13 cellular contexts compared by ENCODE assay signal in the genomic region with DNA sequence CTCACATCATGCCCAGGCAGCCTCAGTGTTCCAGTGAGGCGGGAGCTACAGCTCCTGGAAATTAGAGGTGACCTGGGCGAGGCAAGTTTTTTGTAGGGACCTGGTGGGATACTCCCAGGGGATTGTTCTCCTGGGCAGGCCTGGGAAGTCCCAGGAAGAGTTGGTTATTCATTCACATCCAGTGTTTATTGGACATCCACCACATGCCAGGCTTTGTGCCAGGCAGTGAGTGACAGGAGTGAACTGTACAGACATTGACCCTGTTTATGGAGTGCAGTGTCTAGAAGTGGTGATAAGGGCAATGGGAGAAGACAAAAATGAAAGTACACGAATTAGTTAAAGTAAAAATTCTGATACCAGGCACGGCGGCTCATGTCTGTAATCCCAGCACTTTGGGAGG. TPM values are rescaled to one million over a fixed set of nuclear protein-coding genes. Genes with fewer than 3 reads are reported as not detected.
A peak's percentile ranks its signal among the peaks of the same experiment; 100 is the strongest.
DNase-seq lines count a peak whose midpoint lies in the region; ATAC-seq and TF ChIP-seq lines count a peak whose summit lies in the region.
"Had no signal": no experiment of that assay in that cellular context is flagged by ENCODE, and none has a peak within 500 bp of the region (broad histone marks: within the 10 kb centered on the region; RNA-seq: fewer than 3 reads in every experiment).

No MANE protein-coding gene starts in this region.

- peak overlapping the region in 3 of 4 donors; percentile 55 to 74 (median 57) for H3K27ac ChIP-seq in body of pancreas
- no peak overlapping the region for H3K27ac ChIP-seq in testis
- H3K27ac ChIP-seq in Karpas-422 (ENCODE audit: low read length) = no peak overlapping the region
- no peak overlapping the region for H3K27ac ChIP-seq in psoas muscle
- H3K27ac ChIP-seq: PC-9 had no signal

- H2AFZ ChIP-seq in Karpas-422 (ENCODE audit: low read length) = no peak overlapping the region
- H2AFZ ChIP-seq: PC-9 had no signal

- 35 to 54% methylated on average over 5 of the region's 5 CpGs for WGBS in body of pancreas, 2 donors
- WGBS in testis, 2 donors = 63 to 74% methylated on average over 5 of the region's 5 CpGs
- 78 to 85% (median 82%) methylated on average over 5 of the region's 5 CpGs for WGBS in psoas muscle, 3 donors

- H3K36me3 ChIP-seq in body of pancreas (replicated peaks in 1 of 2; ENCODE audit: insufficient read depth in 1 of 2, low read depth in 2 of 2) (no peaks in the 10 kb centered on the region), testis (ENCODE audit: low read depth, missing control alignments) (no peaks in the 10 kb centered on the region), Karpas-422 (ENCODE audit: insufficient read depth, low read length) (no peaks in the 10 kb centered on the region), psoas muscle (ENCODE audit: insufficient read depth in 1 of 2, low read depth in 1 of 2) (no peaks in the 10 kb centered on the region)

- no peaks in the 10 kb centered on the region for H3K9me2 ChIP-seq in Karpas-422 (replicated peaks; ENCODE audit: insufficient read depth, low read length)

- no peak for TF ChIP-seq CTCF in body of pancreas (IDR thresholded peaks at IDR 0.05)
- no peak for TF ChIP-seq CTCF in testis (IDR thresholded peaks at IDR 0.05)
- TF ChIP-seq CTCF in psoas muscle (IDR thresholded peaks at IDR 0.05) = no peak

- H3K4me1 ChIP-seq in body of pancreas (peaks cover 21% of the 10 kb centered on the region), testis (peaks cover 4% of the 10 kb centered on the region), Karpas-422 (ENCODE audit: low read length) (peaks cover 26% of the 10 kb centered on the region), psoas muscle (peaks cover 5% of the 10 kb centered on the region)

- peak; percentile 68 for DNase-seq in LoVo (ENCODE audit: low spot score)
- peak; percentile 33 to 71 (median 57) for DNase-seq in body of pancreas
- DNase-seq in kidney tubule cell (ENCODE audit: low spot score) = peak; percentile 82
- peak; percentile 44 for DNase-seq in testis
- DNase-seq in midbrain (lab: John Stamatoyannopoulos, UW) = no peak
- DNase-seq in Karpas-422 = no peak
- DNase-seq in psoas muscle = no peak
- DNase-seq: EL, HFFc6, NCI-H1092 treated with DMSO at 0.1 percent for 48 hours, NCI-H1694 treated with DMSO at 0.1 percent for 48 hours, PC-9, SHP77 treated with DMSO at 0.1 percent for 48 hours had no signal

- intact Hi-C loops in body of pancreas (cut with DNase I) = loop anchor here (10.0 kb wide), 2 partner anchors 231 to 501 kb away; a partner anchor contains a TSS
- intact Hi-C loops in testis (cut with DNase I; ENCODE audit: low total_unique reads) = no loop called here
- intact Hi-C loops in psoas muscle (cut with DNase I) = loop anchor here (2.0 to 10.0 kb wide), 2 partner anchors 107 to 231 kb away; a partner anchor contains a TSS

- TF ChIP-seq POLR2A in body of pancreas (IDR thresholded peaks at IDR 0.05) (no peak), testis (IDR thresholded peaks at IDR 0.05) (no peak)

- H3K9me3 ChIP-seq in body of pancreas = no peaks in the 10 kb centered on the region
- no peaks in the 10 kb centered on the region for H3K9me3 ChIP-seq in testis
- no peaks in the 10 kb centered on the region for H3K9me3 ChIP-seq in Karpas-422 (ENCODE audit: low read length)
- H3K9me3 ChIP-seq in psoas muscle = no peaks in the 10 kb centered on the region

- no peak overlapping the region for H3K4me2 ChIP-seq in Karpas-422 (ENCODE audit: low read depth, low read length, poor library complexity, severe bottlenecking)
- H3K4me2 ChIP-seq: PC-9 had no signal

- ATAC-seq in body of pancreas (peak; percentile 24), psoas muscle (no peak)

- H3K79me2 ChIP-seq in Karpas-422 (ENCODE audit: low read length) = no peaks in the 10 kb centered on the region

- no peaks in the 10 kb centered on the region for H4K20me1 ChIP-seq in Karpas-422 (ENCODE audit: insufficient read depth, low read depth, low read length)

- H3K27me3 ChIP-seq in body of pancreas (no peaks in the 10 kb centered on the region), testis (no peaks in the 10 kb centered on the region), Karpas-422 (ENCODE audit: low read length) (no peaks in the 10 kb centered on the region), psoas muscle (ENCODE audit: insufficient read depth in 3 of 3, low read length in 2 of 3) (no peaks in the 10 kb centered on the region)

- H3K4me3 ChIP-seq in body of pancreas (no peak overlapping the region), testis (no peak overlapping the region), Karpas-422 (ENCODE audit: low read length) (no peak overlapping the region), psoas muscle (no peak overlapping the region)
- H3K4me3 ChIP-seq: PC-9 had no signal

- no peak overlapping the region for H3K9ac ChIP-seq in Karpas-422 (ENCODE audit: low read length)

RNA-seq across cellular contexts. Expression of a gene that starts 29.4 kb away (rescaled TPM):
- 10 to 100 TPM; 62.6 to 77.8 TPM for total RNA-seq in body of pancreas
- 10 to 100 TPM; 27.2 to 47.6 TPM for total RNA-seq in testis
- 48.9 TPM for polyA plus RNA-seq in testis (ENCODE audit: insufficient read depth, low read depth, low replicate concordance)
- 38.5 and 51.7 TPM in 2 replicates for total RNA-seq in Karpas-422 (2014; rRNA removed; shearing (Covaris generic); ENCODE audit: low replicate concordance)
- 100 to 1,000 TPM in 1 of 4 donors, 10 to 100 TPM in 3; 47.8 to 116 (median 53.0) TPM for total RNA-seq in psoas muscle
- 100 to 1,000 TPM in 1 of 3 donors, 10 to 100 TPM in 2; 48.4 to 133 (median 71.9) TPM for polyA plus RNA-seq in psoas muscle

Comparison
In these comparisons a context has a peak if more than half of its experiments do, and no peak if none do; other contexts are left out.
1. DNase-seq: peak in LoVo (single experiment), body of pancreas (4 of 4), kidney tubule cell (single experiment) and testis (single experiment); none in midbrain (single experiment), Karpas-422 (single experiment) and psoas muscle (0 of 2).
2. H3K27ac ChIP-seq: peak in body of pancreas (3 of 4); none in testis (0 of 2), Karpas-422 (single experiment) and psoas muscle (single experiment).